ENCODE assay signal across 1 cellular context in the genomic region with DNA sequence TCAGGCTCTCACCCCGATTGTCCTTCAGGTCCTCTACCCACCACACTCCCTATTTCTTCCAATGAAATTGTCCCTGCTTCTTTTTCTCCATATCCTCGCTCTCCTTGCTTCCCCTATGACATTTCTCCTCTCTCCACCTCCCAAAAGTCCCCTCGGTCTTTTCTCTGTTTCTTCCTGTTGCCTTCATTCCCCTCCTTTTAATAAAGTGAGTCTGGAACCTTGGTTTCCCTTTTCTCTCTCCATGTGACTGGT.
TF ChIP-seq lines count a peak whose summit lies in the region.

No MANE protein-coding gene starts in this region.

TF ChIP-seq in GM23338, 12 proteins besides CTCF, POLR2A, EP300 and RAD21:
- TF ChIP-seq STAT1 (IDR thresholded peaks at IDR 0.05; ENCODE audit: unreplicated experiment) (no peak), JUNB (IDR thresholded peaks at IDR 0.05; ENCODE audit: unreplicated experiment) (no peak), ZNF114 (CRISPR knock-in tag; IDR thresholded peaks at IDR 0.05) (no peak), EZH2 (IDR thresholded peaks at IDR 0.05; ENCODE audit: low read depth, unreplicated experiment) (no peak), ZNF331 (CRISPR knock-in tag; IDR thresholded peaks at IDR 0.05; ENCODE audit: low read depth) (no peak), NANOG (IDR thresholded peaks at IDR 0.05; ENCODE audit: borderline replicate concordance) (no peak), POLR2AphosphoS5 (IDR thresholded peaks at IDR 0.05; ENCODE audit: low read depth) (no peak), EZH2phosphoT487 (IDR thresholded peaks at IDR 0.05; ENCODE audit: unreplicated experiment) (no peak), CREB1 (CRISPR knock-in tag; IDR thresholded peaks at IDR 0.05; ENCODE audit: low read depth) (no peak)
- TF ChIP-seq, protein P1, sequence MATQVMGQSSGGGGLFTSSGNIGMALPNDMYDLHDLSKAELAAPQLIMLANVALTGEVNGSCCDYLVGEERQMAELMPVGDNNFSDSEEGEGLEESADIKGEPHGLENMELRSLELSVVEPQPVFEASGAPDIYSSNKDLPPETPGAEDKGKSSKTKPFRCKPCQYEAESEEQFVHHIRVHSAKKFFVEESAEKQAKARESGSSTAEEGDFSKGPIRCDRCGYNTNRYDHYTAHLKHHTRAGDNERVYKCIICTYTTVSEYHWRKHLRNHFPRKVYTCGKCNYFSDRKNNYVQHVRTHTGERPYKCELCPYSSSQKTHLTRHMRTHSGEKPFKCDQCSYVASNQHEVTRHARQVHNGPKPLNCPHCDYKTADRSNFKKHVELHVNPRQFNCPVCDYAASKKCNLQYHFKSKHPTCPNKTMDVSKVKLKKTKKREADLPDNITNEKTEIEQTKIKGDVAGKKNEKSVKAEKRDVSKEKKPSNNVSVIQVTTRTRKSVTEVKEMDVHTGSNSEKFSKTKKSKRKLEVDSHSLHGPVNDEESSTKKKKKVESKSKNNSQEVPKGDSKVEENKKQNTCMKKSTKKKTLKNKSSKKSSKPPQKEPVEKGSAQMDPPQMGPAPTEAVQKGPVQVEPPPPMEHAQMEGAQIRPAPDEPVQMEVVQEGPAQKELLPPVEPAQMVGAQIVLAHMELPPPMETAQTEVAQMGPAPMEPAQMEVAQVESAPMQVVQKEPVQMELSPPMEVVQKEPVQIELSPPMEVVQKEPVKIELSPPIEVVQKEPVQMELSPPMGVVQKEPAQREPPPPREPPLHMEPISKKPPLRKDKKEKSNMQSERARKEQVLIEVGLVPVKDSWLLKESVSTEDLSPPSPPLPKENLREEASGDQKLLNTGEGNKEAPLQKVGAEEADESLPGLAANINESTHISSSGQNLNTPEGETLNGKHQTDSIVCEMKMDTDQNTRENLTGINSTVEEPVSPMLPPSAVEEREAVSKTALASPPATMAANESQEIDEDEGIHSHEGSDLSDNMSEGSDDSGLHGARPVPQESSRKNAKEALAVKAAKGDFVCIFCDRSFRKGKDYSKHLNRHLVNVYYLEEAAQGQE (IDR thresholded peaks at IDR 0.05; ENCODE audit: unreplicated experiment), result no peak
- TF ChIP-seq, protein P2, sequence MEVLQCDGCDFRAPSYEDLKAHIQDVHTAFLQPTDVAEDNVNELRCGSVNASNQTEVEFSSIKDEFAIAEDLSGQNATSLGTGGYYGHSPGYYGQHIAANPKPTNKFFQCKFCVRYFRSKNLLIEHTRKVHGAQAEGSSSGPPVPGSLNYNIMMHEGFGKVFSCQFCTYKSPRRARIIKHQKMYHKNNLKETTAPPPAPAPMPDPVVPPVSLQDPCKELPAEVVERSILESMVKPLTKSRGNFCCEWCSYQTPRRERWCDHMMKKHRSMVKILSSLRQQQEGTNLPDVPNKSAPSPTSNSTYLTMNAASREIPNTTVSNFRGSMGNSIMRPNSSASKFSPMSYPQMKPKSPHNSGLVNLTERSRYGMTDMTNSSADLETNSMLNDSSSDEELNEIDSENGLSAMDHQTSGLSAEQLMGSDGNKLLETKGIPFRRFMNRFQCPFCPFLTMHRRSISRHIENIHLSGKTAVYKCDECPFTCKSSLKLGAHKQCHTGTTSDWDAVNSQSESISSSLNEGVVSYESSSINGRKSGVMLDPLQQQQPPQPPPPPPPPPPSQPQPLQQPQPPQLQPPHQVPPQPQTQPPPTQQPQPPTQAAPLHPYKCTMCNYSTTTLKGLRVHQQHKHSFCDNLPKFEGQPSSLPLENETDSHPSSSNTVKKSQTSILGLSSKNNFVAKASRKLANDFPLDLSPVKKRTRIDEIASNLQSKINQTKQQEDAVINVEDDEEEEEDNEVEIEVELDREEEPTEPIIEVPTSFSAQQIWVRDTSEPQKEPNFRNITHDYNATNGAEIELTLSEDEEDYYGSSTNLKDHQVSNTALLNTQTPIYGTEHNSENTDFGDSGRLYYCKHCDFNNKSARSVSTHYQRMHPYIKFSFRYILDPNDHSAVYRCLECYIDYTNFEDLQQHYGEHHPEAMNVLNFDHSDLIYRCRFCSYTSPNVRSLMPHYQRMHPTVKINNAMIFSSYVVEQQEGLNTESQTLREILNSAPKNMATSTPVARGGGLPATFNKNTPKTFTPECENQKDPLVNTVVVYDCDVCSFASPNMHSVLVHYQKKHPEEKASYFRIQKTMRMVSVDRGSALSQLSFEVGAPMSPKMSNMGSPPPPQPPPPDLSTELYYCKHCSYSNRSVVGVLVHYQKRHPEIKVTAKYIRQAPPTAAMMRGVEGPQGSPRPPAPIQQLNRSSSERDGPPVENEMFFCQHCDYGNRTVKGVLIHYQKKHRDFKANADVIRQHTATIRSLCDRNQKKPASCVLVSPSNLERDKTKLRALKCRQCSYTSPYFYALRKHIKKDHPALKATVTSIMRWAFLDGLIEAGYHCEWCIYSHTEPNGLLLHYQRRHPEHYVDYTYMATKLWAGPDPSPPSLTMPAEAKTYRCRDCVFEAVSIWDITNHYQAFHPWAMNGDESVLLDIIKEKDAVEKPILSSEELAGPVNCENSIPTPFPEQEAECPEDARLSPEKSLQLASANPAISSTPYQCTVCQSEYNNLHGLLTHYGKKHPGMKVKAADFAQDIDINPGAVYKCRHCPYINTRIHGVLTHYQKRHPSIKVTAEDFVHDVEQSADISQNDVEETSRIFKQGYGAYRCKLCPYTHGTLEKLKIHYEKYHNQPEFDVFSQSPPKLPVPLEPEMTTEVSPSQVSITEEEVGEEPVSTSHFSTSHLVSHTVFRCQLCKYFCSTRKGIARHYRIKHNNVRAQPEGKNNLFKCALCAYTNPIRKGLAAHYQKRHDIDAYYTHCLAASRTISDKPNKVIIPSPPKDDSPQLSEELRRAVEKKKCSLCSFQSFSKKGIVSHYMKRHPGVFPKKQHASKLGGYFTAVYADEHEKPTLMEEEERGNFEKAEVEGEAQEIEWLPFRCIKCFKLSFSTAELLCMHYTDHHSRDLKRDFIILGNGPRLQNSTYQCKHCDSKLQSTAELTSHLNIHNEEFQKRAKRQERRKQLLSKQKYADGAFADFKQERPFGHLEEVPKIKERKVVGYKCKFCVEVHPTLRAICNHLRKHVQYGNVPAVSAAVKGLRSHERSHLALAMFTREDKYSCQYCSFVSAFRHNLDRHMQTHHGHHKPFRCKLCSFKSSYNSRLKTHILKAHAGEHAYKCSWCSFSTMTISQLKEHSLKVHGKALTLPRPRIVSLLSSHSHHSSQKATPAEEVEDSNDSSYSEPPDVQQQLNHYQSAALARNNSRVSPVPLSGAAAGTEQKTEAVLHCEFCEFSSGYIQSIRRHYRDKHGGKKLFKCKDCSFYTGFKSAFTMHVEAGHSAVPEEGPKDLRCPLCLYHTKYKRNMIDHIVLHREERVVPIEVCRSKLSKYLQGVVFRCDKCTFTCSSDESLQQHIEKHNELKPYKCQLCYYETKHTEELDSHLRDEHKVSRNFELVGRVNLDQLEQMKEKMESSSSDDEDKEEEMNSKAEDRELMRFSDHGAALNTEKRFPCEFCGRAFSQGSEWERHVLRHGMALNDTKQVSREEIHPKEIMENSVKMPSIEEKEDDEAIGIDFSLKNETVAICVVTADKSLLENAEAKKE (CRISPR knock-in tag; IDR thresholded peaks at IDR 0.05), result no peak
- TF ChIP-seq, protein P3, sequence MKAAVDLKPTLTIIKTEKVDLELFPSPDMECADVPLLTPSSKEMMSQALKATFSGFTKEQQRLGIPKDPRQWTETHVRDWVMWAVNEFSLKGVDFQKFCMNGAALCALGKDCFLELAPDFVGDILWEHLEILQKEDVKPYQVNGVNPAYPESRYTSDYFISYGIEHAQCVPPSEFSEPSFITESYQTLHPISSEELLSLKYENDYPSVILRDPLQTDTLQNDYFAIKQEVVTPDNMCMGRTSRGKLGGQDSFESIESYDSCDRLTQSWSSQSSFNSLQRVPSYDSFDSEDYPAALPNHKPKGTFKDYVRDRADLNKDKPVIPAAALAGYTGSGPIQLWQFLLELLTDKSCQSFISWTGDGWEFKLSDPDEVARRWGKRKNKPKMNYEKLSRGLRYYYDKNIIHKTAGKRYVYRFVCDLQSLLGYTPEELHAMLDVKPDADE (IDR thresholded peaks at IDR 0.05), result no peak
